Comparison of ENCODE assay signal across 20 cellular contexts in the genomic region with DNA sequence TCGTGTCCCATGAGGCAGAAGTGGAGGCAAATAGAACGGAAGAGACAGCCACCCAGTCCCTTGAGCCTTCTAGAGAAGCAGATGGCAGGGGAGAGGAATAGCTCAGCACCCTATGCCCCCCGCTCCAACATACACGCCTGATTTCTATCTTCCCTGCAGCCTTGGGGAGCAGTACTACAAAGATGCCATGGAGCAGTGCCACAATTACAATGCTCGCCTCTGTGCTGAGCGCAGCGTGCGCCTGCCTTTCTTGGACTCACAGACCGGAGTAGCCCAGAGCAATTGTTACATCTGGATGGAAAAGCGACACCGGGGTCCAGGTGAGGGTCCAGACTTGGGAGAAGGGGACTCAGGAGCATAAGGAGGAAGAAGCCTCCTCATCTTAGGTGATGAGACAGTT. TPM values are rescaled to one million over a fixed set of nuclear protein-coding genes. Genes with fewer than 3 reads are reported as not detected.
DNase-seq lines count a peak whose midpoint lies in the region; ATAC-seq lines count a peak whose summit lies in the region.
"Had no signal": no experiment of that assay in that cellular context is flagged by ENCODE, and none has a peak within 500 bp of the region (broad histone marks: within the 10 kb centered on the region; RNA-seq: fewer than 3 reads in every experiment).

No MANE protein-coding gene starts in this region.

- no peaks in the 10 kb centered on the region for H3K27me3 ChIP-seq in CD4-positive, CD25-positive, alpha-beta regulatory T cell (ENCODE audit: control insufficient read depth, insufficient read depth, low read length)

- H3K4me3 ChIP-seq in CD4-positive, CD25-positive, alpha-beta regulatory T cell (ENCODE audit: low read depth, low read length), result no peak overlapping the region

- H3K9me3 ChIP-seq in CD4-positive, CD25-positive, alpha-beta regulatory T cell (ENCODE audit: control insufficient read depth in 2 of 2, low read length in 2 of 2), result no peaks in the 10 kb centered on the region

- peak overlapping the region in 1 of 4 donors; percentile 74 for H3K4me3 Mint-ChIP-seq in CD4-positive, CD25-positive, alpha-beta regulatory T cell
- no peak overlapping the region for H3K4me3 Mint-ChIP-seq in stimulated activated effector memory CD8-positive, alpha-beta T cell treated with anti-CD3 and anti-CD28 coated beads, Interleukin-12 subunit alpha, Interleukin-12 subunit beta, amount 100 ng/mL, for 72 hours
- H3K4me3 Mint-ChIP-seq: B cell had no signal

- peak; percentile 51 for DNase-seq in Ammon's horn (ENCODE audit: low spot score)
- DNase-seq in CD4-positive, CD25-positive, alpha-beta regulatory T cell, result no peak
- peak; percentile 64 for DNase-seq in globus pallidus (ENCODE audit: low spot score)
- DNase-seq in stimulated activated effector memory CD8-positive, alpha-beta T cell treated with anti-CD3 and anti-CD28 coated beads, Interleukin-12 subunit alpha, Interleukin-12 subunit beta, amount 100 ng/mL, for 72 hours (ENCODE audit: low spot score in 2 of 2), result no peak
- no peak for DNase-seq in NCI-H69 (lab: John Stamatoyannopoulos, UW)
- no peak for DNase-seq in stimulated activated naive CD4-positive, alpha-beta T cell treated with Interleukin-2 at 50 U/mL for 16 hours (lab: John Stamatoyannopoulos, UW)
- no peak for DNase-seq in NCI-H1417 (lab: John Stamatoyannopoulos, UW)
- DNase-seq: CD8-positive, alpha-beta memory T cell; DMS79; IMR-90; Karpas-422; MM.1S; NCI-H1092 treated with DMSO at 0.1 percent for 48 hours; NCI-H1694 treated with DMSO at 0.1 percent for 48 hours; NCI-H2107; NCI-H2227 treated with DMSO at 0.1 percent for 48 hours; NCI-H526; NK-92 treated with Interleukin-12 subunit alpha and Interleukin-12 subunit beta, amount 100 ng/mL, for 24 hours; SHP77 treated with DMSO at 0.1 percent for 48 hours had no signal

- H3K27ac ChIP-seq in CD4-positive, CD25-positive, alpha-beta regulatory T cell (ENCODE audit: insufficient read depth, low read length, poor library complexity, severe bottlenecking), result no peak overlapping the region

- no peak for ATAC-seq in CD4-positive, CD25-positive, alpha-beta regulatory T cell (ENCODE audit: low read depth in 2 of 2)
- no peak for ATAC-seq in stimulated activated effector memory CD8-positive, alpha-beta T cell treated with anti-CD3 and anti-CD28 coated beads, Interleukin-12 subunit alpha, Interleukin-12 subunit beta, amount 100 ng/mL, for 72 hours

- H3K27me3 Mint-ChIP-seq in CD4-positive, CD25-positive, alpha-beta regulatory T cell, result no peaks in the 10 kb centered on the region
- H3K27me3 Mint-ChIP-seq: B cell; CD8-positive, alpha-beta memory T cell had no signal

- no peaks in the 10 kb centered on the region for H3K9me3 Mint-ChIP-seq in CD4-positive, CD25-positive, alpha-beta regulatory T cell
- H3K9me3 Mint-ChIP-seq in stimulated activated effector memory CD8-positive, alpha-beta T cell treated with anti-CD3 and anti-CD28 coated beads, Interleukin-12 subunit alpha, Interleukin-12 subunit beta, amount 100 ng/mL, for 72 hours, result no peaks in the 10 kb centered on the region
- H3K9me3 Mint-ChIP-seq: CD8-positive, alpha-beta memory T cell had no signal

- peaks cover 25% of the 10 kb centered on the region for H3K36me3 Mint-ChIP-seq in CD4-positive, CD25-positive, alpha-beta regulatory T cell
- H3K36me3 Mint-ChIP-seq in stimulated activated effector memory CD8-positive, alpha-beta T cell treated with anti-CD3 and anti-CD28 coated beads, Interleukin-12 subunit alpha, Interleukin-12 subunit beta, amount 100 ng/mL, for 72 hours, result peaks cover 98% of the 10 kb centered on the region

- H3K4me1 Mint-ChIP-seq in CD4-positive, CD25-positive, alpha-beta regulatory T cell, result peaks cover 21 to 42% (median 34%) of the 10 kb centered on the region in 4 donors
- H3K4me1 Mint-ChIP-seq in stimulated activated effector memory CD8-positive, alpha-beta T cell treated with anti-CD3 and anti-CD28 coated beads, Interleukin-12 subunit alpha, Interleukin-12 subunit beta, amount 100 ng/mL, for 72 hours, result peaks cover 24% of the 10 kb centered on the region

- H3K36me3 ChIP-seq in CD4-positive, CD25-positive, alpha-beta regulatory T cell (ENCODE audit: control insufficient read depth, insufficient read depth, low read length), result peaks cover 61% of the 10 kb centered on the region

- H3K4me1 ChIP-seq in CD4-positive, CD25-positive, alpha-beta regulatory T cell (ENCODE audit: control insufficient read depth, insufficient read depth, low read length, poor library complexity, severe bottlenecking), result peaks cover 12% of the 10 kb centered on the region

- H3K27ac Mint-ChIP-seq in CD4-positive, CD25-positive, alpha-beta regulatory T cell, result peak overlapping the region; percentile 27 to 89 (median 33)
- H3K27ac Mint-ChIP-seq in stimulated activated effector memory CD8-positive, alpha-beta T cell treated with anti-CD3 and anti-CD28 coated beads, Interleukin-12 subunit alpha, Interleukin-12 subunit beta, amount 100 ng/mL, for 72 hours, result peak overlapping the region; percentile 74
- H3K27ac Mint-ChIP-seq: B cell had no signal

RNA-seq across cellular contexts. Expression of a gene that starts 6.6 kb away (rescaled TPM):
- total RNA-seq in CD4-positive, CD25-positive, alpha-beta regulatory T cell, result 67.0 TPM
- 10 to 100 TPM; 70.3 to 81.4 (median 74.9) TPM for polyA plus RNA-seq in CD4-positive, CD25-positive, alpha-beta regulatory T cell

RNA-seq across cellular contexts. Expression of a gene that starts 14.3 kb away (rescaled TPM):
- 0.37 TPM for total RNA-seq in CD4-positive, CD25-positive, alpha-beta regulatory T cell
- polyA plus RNA-seq in CD4-positive, CD25-positive, alpha-beta regulatory T cell, result under 1 TPM; 0.19 to 0.90 (median 0.59) TPM
- total RNA-seq: IMR-90 had no signal

RNA-seq across cellular contexts. Expression of a gene that starts 25.6 kb away (rescaled TPM):
- 1.9 TPM for total RNA-seq in CD4-positive, CD25-positive, alpha-beta regulatory T cell
- not detected for polyA plus RNA-seq in CD4-positive, CD25-positive, alpha-beta regulatory T cell
- polyA plus RNA-seq: CD8-positive, alpha-beta memory T cell had no signal

RNA-seq across cellular contexts. Expression of a gene that starts 42.2 kb away (rescaled TPM):
- 40.3 TPM for total RNA-seq in CD4-positive, CD25-positive, alpha-beta regulatory T cell
- 10 to 100 TPM; 11.1 to 16.9 (median 13.8) TPM for polyA plus RNA-seq in CD4-positive, CD25-positive, alpha-beta regulatory T cell

RNA-seq across cellular contexts. Expression of a gene that starts 46.2 kb away (rescaled TPM):
- total RNA-seq in CD4-positive, CD25-positive, alpha-beta regulatory T cell, result 47.4 TPM
- 10 to 100 TPM; 48.7 to 55.1 (median 53.9) TPM for polyA plus RNA-seq in CD4-positive, CD25-positive, alpha-beta regulatory T cell

Comparison
In these comparisons a context has a peak if more than half of its experiments do, and no peak if none do; other contexts are left out.
1. DNase-seq: peak in Ammon's horn (single experiment) and globus pallidus (single experiment); none in CD4-positive, CD25-positive, alpha-beta regulatory T cell (0 of 3), stimulated activated effector memory CD8-positive, alpha-beta T cell treated with anti-CD3 and anti-CD28 coated beads, Interleukin-12 subunit alpha, Interleukin-12 subunit beta, amount 100 ng/mL, for 72 hours (0 of 2), NCI-H69 (single experiment), stimulated activated naive CD4-positive, alpha-beta T cell treated with Interleukin-2 at 50 U/mL for 16 hours (single experiment) and NCI-H1417 (0 of 3).